In the genomic region with DNA sequence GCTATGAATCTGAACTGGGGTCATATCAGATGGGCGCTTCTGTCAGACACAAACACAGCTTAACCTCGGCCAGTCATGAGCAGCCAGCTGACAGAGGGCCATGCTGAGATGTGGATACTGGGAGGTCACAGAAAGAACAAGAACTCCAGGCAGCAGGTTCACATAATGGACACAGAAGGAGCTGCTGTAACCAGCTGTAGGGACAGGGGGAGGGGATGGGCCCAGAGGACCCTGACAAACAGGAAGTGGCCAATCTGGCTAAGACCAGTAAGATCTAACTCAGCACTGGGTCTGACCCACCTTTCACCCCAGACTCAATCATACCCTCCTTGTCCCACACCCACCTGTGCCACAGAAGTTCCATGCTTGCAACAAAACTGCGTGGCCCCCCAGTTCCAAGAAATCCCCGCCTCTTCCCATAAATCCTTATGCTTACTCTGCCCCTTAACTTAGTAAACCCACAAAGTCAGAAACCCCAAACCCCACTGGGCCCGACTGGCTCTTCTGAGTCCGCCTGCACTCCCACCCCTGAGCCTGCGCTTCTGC, we compare ENCODE assay signal across 1 cellular context.
A peak's percentile ranks its signal among the peaks of the same experiment; 100 is the strongest.
TF ChIP-seq lines count a peak whose summit lies in the region.

No MANE protein-coding gene starts in this region.

TF ChIP-seq in HepG2, 621 proteins besides CTCF, POLR2A, EP300 and RAD21:
- TF ChIP-seq, protein P1, sequence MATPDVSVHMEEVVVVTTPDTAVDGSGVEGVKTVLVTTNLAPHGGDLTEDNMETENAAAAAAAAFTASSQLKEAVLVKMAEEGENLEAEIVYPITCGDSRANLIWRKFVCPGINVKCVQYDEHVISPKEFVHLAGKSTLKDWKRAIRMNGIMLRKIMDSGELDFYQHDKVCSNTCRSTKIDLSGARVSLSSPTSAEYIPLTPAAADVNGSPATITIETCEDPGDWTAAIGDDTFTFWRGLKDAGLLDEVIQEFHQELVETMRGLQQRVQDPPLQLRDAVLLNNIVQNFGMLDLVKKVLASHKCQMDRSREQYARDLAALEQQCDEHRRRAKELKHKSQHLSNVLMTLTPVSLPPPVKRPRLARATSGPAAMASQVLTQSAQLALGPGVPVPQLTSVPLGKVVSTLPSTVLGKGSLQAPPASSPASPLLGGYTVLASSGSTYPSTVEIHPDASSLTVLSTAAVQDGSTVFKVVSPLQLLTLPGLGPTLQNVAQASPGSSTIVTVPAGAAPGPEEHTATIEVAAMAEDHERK (CRISPR knock-in tag; IDR thresholded peaks at IDR 0.05; ENCODE audit: low read depth): no peak
- TF ChIP-seq, protein P2, sequence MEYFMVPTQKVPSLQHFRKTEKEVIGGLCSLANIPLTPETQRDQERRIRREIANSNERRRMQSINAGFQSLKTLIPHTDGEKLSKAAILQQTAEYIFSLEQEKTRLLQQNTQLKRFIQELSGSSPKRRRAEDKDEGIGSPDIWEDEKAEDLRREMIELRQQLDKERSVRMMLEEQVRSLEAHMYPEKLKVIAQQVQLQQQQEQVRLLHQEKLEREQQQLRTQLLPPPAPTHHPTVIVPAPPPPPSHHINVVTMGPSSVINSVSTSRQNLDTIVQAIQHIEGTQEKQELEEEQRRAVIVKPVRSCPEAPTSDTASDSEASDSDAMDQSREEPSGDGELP (IDR thresholded peaks at IDR 0.05; ENCODE audit: borderline replicate concordance, low read depth): 0 out of 2 replicates have a peak, but pooled peaks have one; percentile 49
- TF ChIP-seq BRD4 (CRISPR knock-in tag; IDR thresholded peaks at IDR 0.05): no peak
